In the genomic region with DNA sequence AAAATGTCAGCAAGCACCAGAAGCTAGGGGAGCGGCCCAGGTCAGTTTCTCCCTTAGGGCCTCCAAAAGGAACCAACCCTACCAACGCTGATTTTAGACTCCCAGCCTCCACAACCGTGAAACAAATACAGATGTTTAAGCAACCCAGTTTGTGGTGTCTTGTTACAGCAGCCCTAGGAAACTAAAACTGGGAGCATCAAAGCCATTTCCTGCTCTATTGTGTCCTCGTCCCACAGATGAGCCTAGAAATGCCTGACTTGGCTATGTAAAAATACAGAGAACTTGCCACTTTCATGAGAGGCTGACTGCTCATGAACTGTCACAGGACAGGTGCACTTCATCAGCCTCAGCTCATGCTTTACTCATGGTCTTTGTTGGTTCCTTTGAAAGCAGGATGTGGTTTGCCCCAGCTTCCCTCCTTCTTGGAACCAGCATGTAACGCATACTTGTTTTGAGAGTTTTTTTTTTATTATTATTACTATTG, we compare ENCODE assay signal across 7 cellular contexts.
A peak's percentile ranks its signal among the peaks of the same experiment; 100 is the strongest.
DNase-seq lines count a peak whose midpoint lies in the region; ATAC-seq and TF ChIP-seq lines count a peak whose summit lies in the region.

No MANE protein-coding gene starts in this region.

- H3K9me3 ChIP-seq in OCI-LY3 (ENCODE audit: insufficient read depth, low read length) = no peaks in the 10 kb centered on the region

- peak; percentile 87 for ATAC-seq in GM18870 (IDR thresholded peaks at IDR 0.05; ENCODE audit: unreplicated experiment)
- ATAC-seq in HG02938 (IDR thresholded peaks at IDR 0.05; ENCODE audit: unreplicated experiment) = peak; percentile 82
- ATAC-seq in stimulated activated naive CD8-positive, alpha-beta T cell treated with anti-CD3 and anti-CD28 coated beads, Interleukin-15, Interleukin-2, amounts not matched to agents 100 U/mL and 50 U/mL, for 24 hours = peak; percentile 87

- H3K4me3 Mint-ChIP-seq in activated T-helper 1 cell treated with anti-CD3 and anti-CD28 coated beads, Interleukin-12 subunit alpha, Interleukin-12 subunit beta, Interleukin-2, Interleukin-4 antibody, amounts not matched to agents 30 ng/mL and 10 ng/mL and 1 ng/mL, durations not matched to agents 14 hours and 24 hours and 36 hours = peak overlapping the region; percentile 77

- H3K9ac ChIP-seq in OCI-LY3 (ENCODE audit: low read length) = peak overlapping the region; percentile 87

- H3K4me2 ChIP-seq in OCI-LY3 (ENCODE audit: low read length) = peak overlapping the region; percentile 88

- H2AFZ ChIP-seq in OCI-LY3 (ENCODE audit: low read depth, low read length) = peak overlapping the region; percentile 36; the same call in 1 of the 2 replicates

- H3K36me3 Mint-ChIP-seq in activated T-helper 1 cell treated with anti-CD3 and anti-CD28 coated beads, Interleukin-12 subunit alpha, Interleukin-12 subunit beta, Interleukin-2, Interleukin-4 antibody, amounts not matched to agents 30 ng/mL and 10 ng/mL and 1 ng/mL, durations not matched to agents 14 hours and 24 hours and 36 hours (ENCODE audit: low read depth) = peaks cover 5% of the 10 kb centered on the region

- H3K27ac Mint-ChIP-seq in activated T-helper 1 cell treated with anti-CD3 and anti-CD28 coated beads, Interleukin-12 subunit alpha, Interleukin-12 subunit beta, Interleukin-2, Interleukin-4 antibody, amounts not matched to agents 30 ng/mL and 10 ng/mL and 1 ng/mL, durations not matched to agents 14 hours and 24 hours and 36 hours = peak overlapping the region; percentile 96

- no peaks in the 10 kb centered on the region for H3K36me3 ChIP-seq in OCI-LY3 (replicated peaks; ENCODE audit: low read depth, low read length)

- peaks cover 55% of the 10 kb centered on the region for H3K4me1 ChIP-seq in OCI-LY3 (ENCODE audit: low read length)

- peak overlapping the region; percentile 99 for H3K27ac ChIP-seq in OCI-LY3 (ENCODE audit: low read length)

- H3K79me2 ChIP-seq in OCI-LY3 (ENCODE audit: low read length) = no peaks in the 10 kb centered on the region

- peak; percentile 81 for DNase-seq in activated T-helper 1 cell treated with anti-CD3 and anti-CD28 coated beads, Interleukin-12 subunit alpha, Interleukin-12 subunit beta, Interleukin-2, Interleukin-4 antibody, amounts not matched to agents 30 ng/mL and 10 ng/mL and 1 ng/mL, durations not matched to agents 14 hours and 24 hours and 36 hours (ENCODE audit: low spot score)
- DNase-seq in kidney glomerular epithelial cell (lab: John Stamatoyannopoulos, UW) (peak; percentile 39), NCI-H1436 (lab: John Stamatoyannopoulos, UW) (no peak)
- peak; percentile 63 for DNase-seq in stimulated activated naive CD8-positive, alpha-beta T cell treated with anti-CD3 and anti-CD28 coated beads, Interleukin-15, Interleukin-2, amounts not matched to agents 100 U/mL and 50 U/mL, for 24 hours

- no peaks in the 10 kb centered on the region for H3K27me3 ChIP-seq in OCI-LY3 (ENCODE audit: low read depth, low read length)

- H4K20me1 ChIP-seq in OCI-LY3 (ENCODE audit: insufficient read depth, low read length) = no peaks in the 10 kb centered on the region

- intact Hi-C loops in activated T-helper 1 cell treated with anti-CD3 and anti-CD28 coated beads, Interleukin-12 subunit alpha, Interleukin-12 subunit beta, Interleukin-2, Interleukin-4 antibody, amounts not matched to agents 30 ng/mL and 10 ng/mL and 1 ng/mL, durations not matched to agents 14 hours and 24 hours and 36 hours (cut with micrococcal nuclease) = loop anchor here (1.0 kb wide), 4 partner anchors 15 to 98 kb away; a partner anchor contains a TSS

- H3K4me1 Mint-ChIP-seq in activated T-helper 1 cell treated with anti-CD3 and anti-CD28 coated beads, Interleukin-12 subunit alpha, Interleukin-12 subunit beta, Interleukin-2, Interleukin-4 antibody, amounts not matched to agents 30 ng/mL and 10 ng/mL and 1 ng/mL, durations not matched to agents 14 hours and 24 hours and 36 hours (ENCODE audit: low read depth) = peaks cover 62% of the 10 kb centered on the region

- no peak for TF ChIP-seq CTCF in OCI-LY3 (IDR thresholded peaks at IDR 0.05; ENCODE audit: low read depth, low read length)

- no peak overlapping the region for H3K4me3 ChIP-seq in OCI-LY3 (ENCODE audit: low read length)

- no peaks in the 10 kb centered on the region for H3K27me3 Mint-ChIP-seq in activated T-helper 1 cell treated with anti-CD3 and anti-CD28 coated beads, Interleukin-12 subunit alpha, Interleukin-12 subunit beta, Interleukin-2, Interleukin-4 antibody, amounts not matched to agents 30 ng/mL and 10 ng/mL and 1 ng/mL, durations not matched to agents 14 hours and 24 hours and 36 hours (ENCODE audit: insufficient read depth)

- peaks cover 7% of the 10 kb centered on the region for H3K9me3 Mint-ChIP-seq in activated T-helper 1 cell treated with anti-CD3 and anti-CD28 coated beads, Interleukin-12 subunit alpha, Interleukin-12 subunit beta, Interleukin-2, Interleukin-4 antibody, amounts not matched to agents 30 ng/mL and 10 ng/mL and 1 ng/mL, durations not matched to agents 14 hours and 24 hours and 36 hours
